ENCODE assay signal across 9 cellular contexts in the genomic region with DNA sequence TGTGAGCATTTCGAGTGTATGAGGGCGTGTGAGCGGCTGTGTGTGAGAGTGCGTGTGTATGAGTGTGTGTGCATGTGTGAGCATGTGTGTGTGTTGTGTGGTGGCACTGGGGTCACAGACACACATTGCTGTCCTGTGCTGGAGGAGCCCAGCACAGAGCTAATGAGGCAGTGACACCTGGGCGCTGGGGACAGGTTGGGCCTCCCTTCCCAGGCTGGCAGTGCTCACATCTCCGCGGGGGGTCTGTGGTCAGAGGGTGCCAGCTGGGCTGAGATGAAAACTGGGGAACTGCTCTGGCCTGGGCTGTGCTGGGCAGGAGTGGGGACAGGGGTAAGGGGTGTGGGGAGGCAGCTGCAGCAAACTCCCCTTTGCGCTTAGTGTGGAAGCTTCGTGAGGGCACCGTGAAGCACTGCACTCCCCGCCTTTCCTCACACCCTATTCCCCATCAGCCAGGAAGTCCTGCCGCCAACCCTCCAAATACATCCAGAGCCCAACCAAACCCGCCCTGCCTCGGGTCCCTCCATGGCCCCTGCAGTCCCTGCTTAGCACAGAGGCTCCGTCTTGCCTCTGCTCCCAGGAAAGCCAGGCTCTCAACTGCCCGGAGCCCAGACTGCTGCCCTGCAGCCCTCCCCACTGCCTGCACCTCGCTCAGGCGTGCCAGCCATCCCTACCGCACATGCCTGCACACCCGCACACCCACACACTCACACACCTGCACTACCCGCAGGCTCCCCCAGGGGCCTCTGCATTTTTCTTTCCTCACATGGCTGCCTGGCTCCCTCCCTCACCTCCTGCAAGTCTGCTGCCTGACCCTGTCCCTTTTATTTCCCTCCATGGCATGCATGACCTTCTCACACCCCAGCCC.
DNase-seq lines count a peak whose midpoint lies in the region; ATAC-seq and TF ChIP-seq lines count a peak whose summit lies in the region.
"Had no signal": no experiment of that assay in that cellular context is flagged by ENCODE, and none has a peak within 500 bp of the region (broad histone marks: within the 10 kb centered on the region; RNA-seq: fewer than 3 reads in every experiment).

No MANE protein-coding gene starts in this region.

- no peak overlapping the region for H3K4me3 ChIP-seq in esophagus muscularis mucosa
- H3K4me3 ChIP-seq: body of pancreas had no signal

- intact Hi-C loops in esophagus muscularis mucosa (cut with DNase I): loop anchor here (5.0 to 10.0 kb wide), 4 partner anchors 180 to 622 kb away; a partner anchor contains a TSS

- DNase-seq in activated effector memory CD4-positive, alpha-beta T cell treated with anti-CD3 and anti-CD28 coated beads, Interleukin-2, amount 50 U/mL, for 16 hours: peak; percentile 59
- no peak for DNase-seq in activated effector memory CD4-positive, alpha-beta T cell treated with Interleukin-2 at 50 U/mL for 16 hours
- DNase-seq in NCI-H526 treated with DMSO at 0.1 percent for 48 hours (lab: John Stamatoyannopoulos, UW): peak; percentile 31
- peak; percentile 84 for DNase-seq in esophagus muscularis mucosa (ENCODE audit: extremely low spot score)
- peak; percentile 36 for DNase-seq in stimulated activated naive B cell treated with anti-CD40 and anti-IgM and Interleukin-4, amounts not matched to agents 10 μg/mL and 1 μg/mL and 100 μg/mL, for 72 hours
- no peak for DNase-seq in cerebellum (ENCODE audit: low spot score)
- DNase-seq in NCI-H1092 treated with DMSO at 0.1 percent for 48 hours (lab: John Stamatoyannopoulos, UW): no peak

- H3K4me1 Mint-ChIP-seq in stimulated activated naive B cell treated with anti-CD40 and anti-IgM and Interleukin-4, amounts not matched to agents 10 μg/mL and 1 μg/mL and 100 μg/mL, for 72 hours: peaks cover 27 to 45% of the 10 kb centered on the region in 2 donors

- no peak overlapping the region for H3K4me3 Mint-ChIP-seq in stimulated activated naive B cell treated with anti-CD40 and anti-IgM and Interleukin-4, amounts not matched to agents 10 μg/mL and 1 μg/mL and 100 μg/mL, for 72 hours

- ATAC-seq in stimulated activated naive B cell treated with anti-CD40 and anti-IgM and Interleukin-4, amounts not matched to agents 10 μg/mL and 1 μg/mL and 100 μg/mL, for 72 hours (replicated peaks): peak; percentile 62 to 70
- no peak for ATAC-seq in HG03354 (IDR thresholded peaks at IDR 0.05; ENCODE audit: poor library complexity, severe bottlenecking, unreplicated experiment)
- ATAC-seq: body of pancreas had no signal

- H3K27me3 Mint-ChIP-seq in stimulated activated naive B cell treated with anti-CD40 and anti-IgM and Interleukin-4, amounts not matched to agents 10 μg/mL and 1 μg/mL and 100 μg/mL, for 72 hours: peaks cover 35 to 49% of the 10 kb centered on the region in 2 donors

- H3K9me3 Mint-ChIP-seq in stimulated activated naive B cell treated with anti-CD40 and anti-IgM and Interleukin-4, amounts not matched to agents 10 μg/mL and 1 μg/mL and 100 μg/mL, for 72 hours: no peaks in the 10 kb centered on the region

- WGBS in esophagus muscularis mucosa: 85% methylated on average over 21 of the region's 21 CpGs

- H3K36me3 Mint-ChIP-seq in stimulated activated naive B cell treated with anti-CD40 and anti-IgM and Interleukin-4, amounts not matched to agents 10 μg/mL and 1 μg/mL and 100 μg/mL, for 72 hours: no peaks in the 10 kb centered on the region

- no peak overlapping the region for H3K27ac Mint-ChIP-seq in stimulated activated naive B cell treated with anti-CD40 and anti-IgM and Interleukin-4, amounts not matched to agents 10 μg/mL and 1 μg/mL and 100 μg/mL, for 72 hours

- TF ChIP-seq EP300 in esophagus muscularis mucosa (IDR thresholded peaks at IDR 0.05): no peak

- H3K4me1 ChIP-seq in esophagus muscularis mucosa: peaks cover 3 to 15% (median 10%) of the 10 kb centered on the region in 4 donors

- no peaks in the 10 kb centered on the region for H3K9me3 ChIP-seq in esophagus muscularis mucosa
- H3K9me3 ChIP-seq: body of pancreas had no signal

- no peak for TF ChIP-seq CTCF in esophagus muscularis mucosa (IDR thresholded peaks at IDR 0.05)

- no peak for TF ChIP-seq POLR2A in esophagus muscularis mucosa (IDR thresholded peaks at IDR 0.05; ENCODE audit: low read depth)

- H3K36me3 ChIP-seq in esophagus muscularis mucosa: no peaks in the 10 kb centered on the region

- no peak overlapping the region for H3K27ac ChIP-seq in esophagus muscularis mucosa (replicated peaks in 1 of 4)
- H3K27ac ChIP-seq: body of pancreas had no signal

- peaks cover 0 to 14% (median 0%) of the 10 kb centered on the region in 4 donors for H3K27me3 ChIP-seq in esophagus muscularis mucosa
- H3K27me3 ChIP-seq: body of pancreas had no signal

Comparison
In these comparisons a context has a peak if more than half of its experiments do, and no peak if none do; other contexts are left out.
1. DNase-seq: peak in activated effector memory CD4-positive, alpha-beta T cell treated with anti-CD3 and anti-CD28 coated beads, Interleukin-2, amount 50 U/mL, for 16 hours (single experiment), NCI-H526 treated with DMSO at 0.1 percent for 48 hours (single experiment), esophagus muscularis mucosa (single experiment) and stimulated activated naive B cell treated with anti-CD40 and anti-IgM and Interleukin-4, amounts not matched to agents 10 μg/mL and 1 μg/mL and 100 μg/mL, for 72 hours (single experiment); none in activated effector memory CD4-positive, alpha-beta T cell treated with Interleukin-2 at 50 U/mL for 16 hours (single experiment), cerebellum (single experiment) and NCI-H1092 treated with DMSO at 0.1 percent for 48 hours (single experiment).